In genomic region chr9:22040760-22041159, GRCh38 we compare ENCODE assay signal across 17 cellular contexts. TPM values are rescaled to one million over a fixed set of nuclear protein-coding genes. Genes with fewer than 3 reads are reported as not detected.
DNase-seq lines count a peak whose midpoint lies in the region; ATAC-seq, FAIRE-seq and TF ChIP-seq lines count a peak whose summit lies in the region.
"Had no signal": no experiment of that assay in that cellular context is flagged by ENCODE, and none has a peak within 500 bp of the region (broad histone marks: within the 10 kb centered on the region; RNA-seq: fewer than 3 reads in every experiment).

No MANE protein-coding gene starts in this region.

- in situ Hi-C loops in gastrocnemius medialis (cut with MboI; ENCODE audit: low sequenced_read_pairs in 4 of 4) = no loop called here

- H3K9me3 ChIP-seq in SK-N-SH = no peaks in the 10 kb centered on the region
- H3K9me3 ChIP-seq in fibroblast of lung (ENCODE audit: control insufficient read depth, insufficient read depth, low read depth, low read length) = no peaks in the 10 kb centered on the region
- no peaks in the 10 kb centered on the region for H3K9me3 ChIP-seq in small intestine (ENCODE audit: control insufficient read depth, low read depth)
- no peaks in the 10 kb centered on the region for H3K9me3 ChIP-seq in gastrocnemius medialis
- H3K9me3 ChIP-seq: psoas muscle had no signal

- CTCF ChIA-PET in SK-N-SH (lab: Yijun Ruan, JAX) = interaction anchor here (9.0 kb wide), 1 partner anchor 229 kb away, joined by 100 read pairs; no protein-coding TSS in a partner anchor

- H3K79me2 ChIP-seq in SK-N-SH (ENCODE audit: insufficient read depth) (no peaks in the 10 kb centered on the region), fibroblast of lung (ENCODE audit: control insufficient read depth, insufficient read depth, low read length) (no peaks in the 10 kb centered on the region)

- no peaks in the 10 kb centered on the region for H4K20me1 ChIP-seq in SK-N-SH (ENCODE audit: insufficient read depth)
- no peaks in the 10 kb centered on the region for H4K20me1 ChIP-seq in fibroblast of lung (ENCODE audit: control insufficient read depth, extremely low read depth, insufficient read depth, low read length)

- POLR2A ChIA-PET in SK-N-SH (lab: Yijun Ruan, JAX) = no interaction called here

- WGBS in SK-N-SH (ENCODE audit: low lambda C conversion rate) = 5% methylated on average over 1 of the region's 1 CpG
- WGBS in small intestine, 3 donors = 36 to 53% (median 52%) methylated on average over 1 of the region's 1 CpG

- H3K27ac ChIP-seq in SK-N-SH (ENCODE audit: low read depth in 2 of 2, low read length in 1 of 2) (peak overlapping the region in 1 of 2 experiments; percentile 64; a peak in 2 of 4 replicates), fibroblast of lung (ENCODE audit: insufficient read depth, low read length) (no peak overlapping the region), small intestine (ENCODE audit: low read depth in 1 of 2, low read length in 1 of 2) (peak overlapping the region in 1 of 2 donors; percentile 64), gastrocnemius medialis (no peak overlapping the region)
- H3K27ac ChIP-seq: psoas muscle had no signal

- no peaks in the 10 kb centered on the region; a peak in 1 of 4 replicates for H3K4me1 ChIP-seq in SK-N-SH (ENCODE audit: control insufficient read depth in 1 of 2, insufficient read depth in 2 of 2, low read depth in 1 of 2, low read length in 1 of 2)
- H3K4me1 ChIP-seq in fibroblast of lung (ENCODE audit: control insufficient read depth, extremely low read depth, insufficient read depth, low read length) = peaks cover 33% of the 10 kb centered on the region
- H3K4me1 ChIP-seq in small intestine (ENCODE audit: control insufficient read depth in 2 of 2, insufficient read depth in 1 of 2, low read depth in 1 of 2, low read length in 1 of 2) = peaks cover 4% of the 10 kb centered on the region in 2 donors
- peaks cover 28 to 42% of the 10 kb centered on the region in 2 donors for H3K4me1 ChIP-seq in gastrocnemius medialis

- H3F3A ChIP-seq in SK-N-SH (replicated peaks; ENCODE audit: insufficient read depth) = peaks cover 13% of the 10 kb centered on the region

- no peak for FAIRE-seq in small intestine (lab: Jason Lieb, UNC)
- FAIRE-seq: HepG2 had no signal

- ATAC-seq in gastrocnemius medialis = no peak
- ATAC-seq: HepG2, psoas muscle had no signal

- DNase-seq in HCEC 1CT (peak; percentile 81), SK-N-SH (no peak), fibroblast of lung (ENCODE audit: low read depth in 2 of 2) (peak; percentile 71 to 90), small intestine (peak; percentile 9), NK-92 (lab: John Stamatoyannopoulos, UW; ENCODE audit: unreplicated experiment) (no peak), gastrocnemius medialis (no peak), NCI-H1694 (lab: John Stamatoyannopoulos, UW) (no peak)
- DNase-seq: activated CD4-positive, alpha-beta T cell treated with anti-CD3 and anti-CD28 coated beads, Interleukin-2, amount 10 ng/mL, durations not matched to agents 7 days and 5 days; activated naive CD4-positive, alpha-beta T cell treated with Interleukin-2 at 50 U/mL for 16 hours; dermis blood vessel endothelial cell; DMS153; H9; hippocampal formation; NCI-H774; psoas muscle; SW 1271 had no signal

- H3K9ac ChIP-seq in SK-N-SH (no peak overlapping the region), fibroblast of lung (ENCODE audit: insufficient read depth, low read length) (no peak overlapping the region)

- no peak for TF ChIP-seq POLR2A in gastrocnemius medialis (IDR thresholded peaks at IDR 0.05)

- H2AFZ ChIP-seq in SK-N-SH (ENCODE audit: low read depth) (no peak overlapping the region), fibroblast of lung (ENCODE audit: low read length) (no peak overlapping the region)

- H3K36me3 ChIP-seq in SK-N-SH (replicated peaks in 1 of 2; ENCODE audit: control insufficient read depth in 1 of 2, insufficient read depth in 2 of 2, low read length in 1 of 2) = no peaks in the 10 kb centered on the region
- no peaks in the 10 kb centered on the region for H3K36me3 ChIP-seq in fibroblast of lung (ENCODE audit: control insufficient read depth, insufficient read depth, low read length)
- H3K36me3 ChIP-seq in small intestine (ENCODE audit: control insufficient read depth in 2 of 2, insufficient read depth in 2 of 2, low read length in 2 of 2) = no peaks in the 10 kb centered on the region
- no peaks in the 10 kb centered on the region for H3K36me3 ChIP-seq in gastrocnemius medialis

- no peak overlapping the region for H3K4me2 ChIP-seq in SK-N-SH
- H3K4me2 ChIP-seq in fibroblast of lung (ENCODE audit: extremely low read depth, insufficient read depth, low read length) = no peak overlapping the region

- TF ChIP-seq RAD21 in SK-N-SH (IDR thresholded peaks at IDR 0.05; ENCODE audit: low read length) = no peak

- H3K27me3 ChIP-seq in SK-N-SH (ENCODE audit: insufficient read depth) (no peaks in the 10 kb centered on the region), fibroblast of lung (ENCODE audit: control insufficient read depth, insufficient read depth, low read length) (no peaks in the 10 kb centered on the region), small intestine (ENCODE audit: control insufficient read depth in 2 of 2, insufficient read depth in 2 of 2, low read length in 2 of 2) (no peaks in the 10 kb centered on the region), gastrocnemius medialis (no peaks in the 10 kb centered on the region)

- no peak overlapping the region for H3K4me3 ChIP-seq in SK-N-SH (ENCODE audit: low read depth in 2 of 2, low read length in 1 of 2)
- no peak overlapping the region for H3K4me3 ChIP-seq in fibroblast of lung (replicated peaks in 1 of 4; ENCODE audit: control extremely low read depth in 1 of 4, insufficient read depth in 1 of 4, low read depth in 3 of 4, low read length in 4 of 4)
- no peak overlapping the region for H3K4me3 ChIP-seq in small intestine (ENCODE audit: low read depth in 1 of 2, low read length in 2 of 2)
- no peak overlapping the region for H3K4me3 ChIP-seq in gastrocnemius medialis
- H3K4me3 ChIP-seq: psoas muscle had no signal

- no peak for TF ChIP-seq CTCF in SK-N-SH (IDR thresholded peaks at IDR 0.05)
- TF ChIP-seq CTCF in fibroblast of lung (conservative IDR thresholded peaks at IDR 0.05 in 1 of 2, IDR thresholded peaks at IDR 0.05 in 1 of 2; ENCODE audit: low read depth in 1 of 2, low read length in 2 of 2) = no peak
- no peak for TF ChIP-seq CTCF in gastrocnemius medialis (IDR thresholded peaks at IDR 0.05 in 4 of 5, conservative IDR thresholded peaks at IDR 0.05 in 1 of 5)

- H3K9me2 ChIP-seq in SK-N-SH = no peaks in the 10 kb centered on the region

- intact Hi-C loops in gastrocnemius medialis (cut with DNase I; ENCODE audit: low total_unique reads) = no loop called here

- TF ChIP-seq EP300 in SK-N-SH (IDR thresholded peaks at IDR 0.05; ENCODE audit: borderline replicate concordance in 1 of 2, low read depth in 1 of 2, low read length in 1 of 2) = peak in 1 of 2 experiments; percentile 47; a peak in 1 of 4 replicates

TF ChIP-seq in SK-N-SH, 30 proteins besides CTCF, POLR2A, EP300 and RAD21 (continues in another document):
- TF ChIP-seq CHD2 (IDR thresholded peaks at IDR 0.05; ENCODE audit: low read length, partially characterized antibody) (no peak), TAF1 (IDR thresholded peaks at IDR 0.05; ENCODE audit: borderline replicate concordance, low read depth, low read length) (no peak), MXI1 (IDR thresholded peaks at IDR 0.05; ENCODE audit: low read depth, low read length) (no peak), EZH2phosphoT487 (IDR thresholded peaks at IDR 0.05; ENCODE audit: borderline replicate concordance, low read depth) (no peak), FOXJ3 (CRISPR knock-in tag; IDR thresholded peaks at IDR 0.05) (no peak), USF2 (IDR thresholded peaks at IDR 0.05; ENCODE audit: borderline replicate concordance, low read depth, low read length) (no peak), JUND (IDR thresholded peaks at IDR 0.05) (peak; percentile 60; the same call in 1 of the 2 replicates), FOXM1 (IDR thresholded peaks at IDR 0.05; ENCODE audit: low read depth) (no peak), SIN3A (IDR thresholded peaks at IDR 0.05; ENCODE audit: borderline replicate concordance, low read depth, low read length) (no peak), ELF1 (IDR thresholded peaks at IDR 0.05) (no peak)

RNA-seq across cellular contexts. Expression of gene CDKN2B, which starts 31.7 kb away (rescaled TPM):
- 6.3 and 6.4 TPM in 2 replicates for polyA plus RNA-seq in SK-N-SH (2012; rRNA removed)
- 6.8 and 6.9 TPM in 2 replicates for polyA plus RNA-seq in SK-N-SH (2012; cell fraction: cytosol; rRNA removed)
- 12.6 and 14.9 TPM in 2 replicates for polyA plus RNA-seq in SK-N-SH (2012; cell fraction: nucleus; rRNA removed)
- 29.0 and 44.9 TPM in 2 replicates for total RNA-seq in fibroblast of lung
- 13.8 and 22.6 TPM in 2 replicates for polyA plus RNA-seq in fibroblast of lung
- polyA plus RNA-seq in fibroblast of lung (2012) = 10.8 and 18.3 TPM in 2 replicates
- 6.2 and 14.0 TPM in 2 replicates for polyA minus RNA-seq in fibroblast of lung (ENCODE audit: low replicate concordance)
- 10 to 100 TPM; 12.8 to 81.4 (median 72.7) TPM for polyA plus RNA-seq in small intestine
- total RNA-seq in gastrocnemius medialis = 10 to 100 TPM in 3 of 4 donors, 1 to 10 TPM in 1; 4.5 to 25.1 (median 15.6) TPM

RNA-seq across cellular contexts. Expression of gene CDKN2B-AS1, which starts 46.2 kb away (rescaled TPM):
- polyA plus RNA-seq in SK-N-SH (2012; rRNA removed) = 0.25 and 0.44 TPM in 2 replicates
- polyA plus RNA-seq in SK-N-SH (2012; cell fraction: cytosol; rRNA removed) = 0.43 and 0.45 TPM in 2 replicates
- polyA plus RNA-seq in SK-N-SH (2012; cell fraction: nucleus; rRNA removed) = 0.35 and 1.1 TPM in 2 replicates
- total RNA-seq in fibroblast of lung = 3.9 and 7.6 TPM in 2 replicates
- 1.1 and 1.7 TPM in 2 replicates for polyA plus RNA-seq in fibroblast of lung
- 1.0 and 1.1 TPM in 2 replicates for polyA plus RNA-seq in fibroblast of lung (2012)
- not detected in 2 replicates for polyA minus RNA-seq in fibroblast of lung (ENCODE audit: low replicate concordance)
- polyA plus RNA-seq in small intestine = 1 to 10 TPM; 1.3 to 8.7 (median 8.4) TPM
- total RNA-seq in gastrocnemius medialis = under 1 TPM in 1 of 4 donors, not detected in 3; 0.46 TPM
- total RNA-seq: H9 had no signal
- polyA plus RNA-seq: psoas muscle had no signal

RNA-seq across cellular contexts. Expression of gene CDKN2A, which starts 46.6 kb away (rescaled TPM):
- polyA plus RNA-seq in SK-N-SH (2012; rRNA removed) (34.1 and 41.4 TPM in 2 replicates), fibroblast of lung (23.5 and 25.3 TPM in 2 replicates), small intestine (1 to 10 TPM in 1 of 3 donors, under 1 TPM in 1, not detected in 1; 0.30 to 2.7 TPM)
- polyA plus RNA-seq in SK-N-SH (2012; cell fraction: cytosol; rRNA removed) = 28.3 and 35.3 TPM in 2 replicates
- polyA plus RNA-seq in SK-N-SH (2012; cell fraction: nucleus; rRNA removed) = 31.9 and 66.5 TPM in 2 replicates
- total RNA-seq in fibroblast of lung (10.8 and 19.2 TPM in 2 replicates), gastrocnemius medialis (under 1 TPM in 2 of 4 donors, not detected in 2; 0.65 to 1.00 TPM)
- 39.9 and 45.5 TPM in 2 replicates for polyA plus RNA-seq in fibroblast of lung (2012)
- polyA minus RNA-seq in fibroblast of lung (ENCODE audit: low replicate concordance) = 4.9 and 13.2 TPM in 2 replicates

Comparison
In these comparisons a context has a peak if more than half of its experiments do, and no peak if none do; other contexts are left out.
1. DNase-seq: peak in HCEC 1CT (single experiment), fibroblast of lung (2 of 2) and small intestine (single experiment); none in SK-N-SH (single experiment), NK-92 (single experiment), gastrocnemius medialis (0 of 2) and NCI-H1694 (single experiment).
2. RNA of gene CDKN2A, which starts 46.6 kb away (polyA plus RNA-seq): 28.3 to 66.5 TPM in SK-N-SH and 23.5 to 45.5 TPM in fibroblast of lung; 0.30 to 2.7 TPM in small intestine; every median in the first group is over 4 times any median in the second.